ENCODE assay signal across 19 cellular contexts in the genomic region with DNA sequence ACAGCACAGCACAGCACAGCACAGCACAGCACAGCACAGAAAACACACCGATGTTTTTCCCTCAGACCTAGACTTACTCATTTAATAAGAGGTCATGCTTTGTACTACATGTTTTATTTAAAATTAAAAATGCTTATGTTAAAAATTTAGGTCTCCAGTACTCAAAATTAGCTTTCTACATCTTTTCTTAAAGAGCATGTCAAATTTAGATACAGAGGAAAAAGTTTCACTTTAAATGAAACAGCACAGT.
DNase-seq lines count a peak whose midpoint lies in the region; ATAC-seq, FAIRE-seq and TF ChIP-seq lines count a peak whose summit lies in the region.
"Had no signal": no experiment of that assay in that cellular context is flagged by ENCODE, and none has a peak within 500 bp of the region (broad histone marks: within the 10 kb centered on the region; RNA-seq: fewer than 3 reads in every experiment).

No MANE protein-coding gene starts in this region.

- no peak overlapping the region for H3K4ac ChIP-seq in mesenchymal stem cell (ENCODE audit: low read depth in 1 of 2, low read length in 2 of 2)

- H3K4me1 ChIP-seq in mesenchymal stem cell (ENCODE audit: control insufficient read depth, insufficient read depth, low read depth, low read length), result no peaks in the 10 kb centered on the region
- H3K4me1 ChIP-seq: A549, BE2C had no signal

- H2BK120ac ChIP-seq in mesenchymal stem cell (ENCODE audit: low read depth, low read length), result no peak overlapping the region

- H2AFZ ChIP-seq in mesenchymal stem cell (ENCODE audit: low read depth, low read length), result no peak overlapping the region
- H2AFZ ChIP-seq: GM23338 had no signal

- POLR2A ChIA-PET in WTC11 (lab: Charles Lee), result no interaction called here

- H3K4me3 Mint-ChIP-seq in activated T-cell treated with anti-CD3 and anti-CD28 coated beads, Interleukin-2, amount 50 U/mL, for 72 hours, result no peak overlapping the region
- H3K4me3 Mint-ChIP-seq in WTC11, result no peak overlapping the region
- no peak overlapping the region for H3K4me3 Mint-ChIP-seq in activated naive CD4-positive, alpha-beta T cell treated with anti-CD3 and anti-CD28 coated beads, Interleukin-2, amount 10 ng/mL, durations not matched to agents 7 days and 5 days
- H3K4me3 Mint-ChIP-seq: CD8-positive, alpha-beta T cell; GM23338 had no signal

- no peak for ATAC-seq in activated T-cell treated with anti-CD3 and anti-CD28 coated beads, Interleukin-2, amount 50 U/mL, for 72 hours (replicated peaks in 1 of 2)
- ATAC-seq in WTC11 (no peak), HG03108 (IDR thresholded peaks at IDR 0.05; ENCODE audit: unreplicated experiment) (no peak)
- ATAC-seq: CD8-positive, alpha-beta T cell; GM23338 had no signal

- peaks cover 21% of the 10 kb centered on the region for H3K79me1 ChIP-seq in mesenchymal stem cell (replicated peaks; ENCODE audit: low read length, poor library complexity, severe bottlenecking)

- FAIRE-seq in GM12892 (lab: Jason Lieb, UNC), result no peak
- FAIRE-seq: A549, D721Med, G401.6 had no signal

- H2AK5ac ChIP-seq in mesenchymal stem cell (ENCODE audit: low read length, severe bottlenecking), result no peak overlapping the region

- no peaks in the 10 kb centered on the region for H3K9me3 ChIP-seq in mesenchymal stem cell (ENCODE audit: control insufficient read depth, low read length)
- H3K9me3 ChIP-seq: A549, BE2C had no signal

- CTCF ChIA-PET in WTC11 (lab: Charles Lee), result interaction anchor here (1.2 kb wide), 1 partner anchor 10 kb away, joined by 4 read pairs; no protein-coding TSS in a partner anchor
- CTCF ChIA-PET in activated naive CD4-positive, alpha-beta T cell treated with anti-CD3 and anti-CD28 coated beads, Interleukin-2, amount 10 ng/mL, durations not matched to agents 7 days and 5 days (lab: Charles Lee), result interaction anchor here (1.6 kb wide), 1 partner anchor 126 kb away, joined by 4 read pairs; no protein-coding TSS in a partner anchor

- no CpG with 5 or more reads among the region's 1 CpG for WGBS in mesenchymal stem cell

- peaks cover 9% of the 10 kb centered on the region for H3K4me1 Mint-ChIP-seq in activated T-cell treated with anti-CD3 and anti-CD28 coated beads, Interleukin-2, amount 50 U/mL, for 72 hours (ENCODE audit: low read depth)
- H3K4me1 Mint-ChIP-seq in WTC11, result peaks cover 3% of the 10 kb centered on the region; the same call in 1 of the 2 replicates
- H3K4me1 Mint-ChIP-seq in activated naive CD4-positive, alpha-beta T cell treated with anti-CD3 and anti-CD28 coated beads, Interleukin-2, amount 10 ng/mL, durations not matched to agents 7 days and 5 days, result peaks cover 13% of the 10 kb centered on the region
- H3K4me1 Mint-ChIP-seq: GM23338 had no signal

- H3K4me2 ChIP-seq in mesenchymal stem cell (ENCODE audit: low read length, poor library complexity, severe bottlenecking), result no peak overlapping the region
- H3K4me2 ChIP-seq: A549, GM23338 had no signal

- H3K27me3 Mint-ChIP-seq in activated T-cell treated with anti-CD3 and anti-CD28 coated beads, Interleukin-2, amount 50 U/mL, for 72 hours (ENCODE audit: low read depth), result no peaks in the 10 kb centered on the region
- no peaks in the 10 kb centered on the region for H3K27me3 Mint-ChIP-seq in WTC11 (ENCODE audit: low read depth)
- H3K27me3 Mint-ChIP-seq in activated naive CD4-positive, alpha-beta T cell treated with anti-CD3 and anti-CD28 coated beads, Interleukin-2, amount 10 ng/mL, durations not matched to agents 7 days and 5 days, result no peaks in the 10 kb centered on the region

- H4K91ac ChIP-seq in mesenchymal stem cell (ENCODE audit: low read length), result no peak overlapping the region

- DNase-seq in activated T-cell treated with anti-CD3 and anti-CD28 coated beads, Interleukin-2, amount 50 U/mL, for 72 hours, result no peak
- no peak for DNase-seq in activated T-cell treated with anti-CD3 and anti-CD28 coated beads for 4 hours
- DNase-seq in WTC11 (ENCODE audit: low spot score), result no peak
- no peak for DNase-seq in mesenchymal stem cell
- DNase-seq in activated naive CD4-positive, alpha-beta T cell treated with anti-CD3 and anti-CD28 coated beads, Interleukin-2, amount 10 ng/mL, durations not matched to agents 7 days and 5 days, result no peak
- no peak for DNase-seq in GM12892 (ENCODE audit: insufficient read length)
- DNase-seq: BE2C; CD8-positive, alpha-beta T cell; COR-L47; DMS153; DMS79 treated with DMSO at 0.1 percent for 48 hours; EL; H7 had no signal

- H3K27me3 ChIP-seq in mesenchymal stem cell (ENCODE audit: control insufficient read depth in 1 of 2, insufficient read depth in 1 of 2, low read length in 2 of 2), result no peaks in the 10 kb centered on the region
- H3K27me3 ChIP-seq: BE2C had no signal

- H3K36me3 Mint-ChIP-seq in activated T-cell treated with anti-CD3 and anti-CD28 coated beads, Interleukin-2, amount 50 U/mL, for 72 hours (ENCODE audit: insufficient read depth in 2 of 2), result peaks cover 0 to 9% of the 10 kb centered on the region in 2 donors
- H3K36me3 Mint-ChIP-seq in WTC11, result peaks cover 12% of the 10 kb centered on the region
- peaks cover 14% of the 10 kb centered on the region for H3K36me3 Mint-ChIP-seq in activated naive CD4-positive, alpha-beta T cell treated with anti-CD3 and anti-CD28 coated beads, Interleukin-2, amount 10 ng/mL, durations not matched to agents 7 days and 5 days

- no peak overlapping the region for H4K8ac ChIP-seq in mesenchymal stem cell (ENCODE audit: low read length)

- no peak for TF ChIP-seq CTCF in WTC11 (IDR thresholded peaks at IDR 0.05)

- no peak overlapping the region for H3K4me3 ChIP-seq in mesenchymal stem cell (ENCODE audit: insufficient read depth in 1 of 2, low read depth in 1 of 2, low read length in 2 of 2)
- H3K4me3 ChIP-seq: A549, GM23338 had no signal

- peaks cover 10 to 27% of the 10 kb centered on the region in 2 experiments for H3K36me3 ChIP-seq in mesenchymal stem cell (ENCODE audit: control insufficient read depth in 1 of 2, insufficient read depth in 2 of 2, low read depth in 1 of 2, low read length in 2 of 2)

- H2BK15ac ChIP-seq in mesenchymal stem cell (ENCODE audit: low read depth, poor library complexity, severe bottlenecking), result no peak overlapping the region

- H3K14ac ChIP-seq in mesenchymal stem cell (ENCODE audit: low read length in 2 of 2), result peak overlapping the region in 1 of 2 experiments; percentile 76

- peak overlapping the region; percentile 22 for H3K9ac ChIP-seq in mesenchymal stem cell (ENCODE audit: low read length)

- no peaks in the 10 kb centered on the region for H3K9me3 Mint-ChIP-seq in activated T-cell treated with anti-CD3 and anti-CD28 coated beads, Interleukin-2, amount 50 U/mL, for 72 hours
- no peaks in the 10 kb centered on the region for H3K9me3 Mint-ChIP-seq in WTC11
- no peaks in the 10 kb centered on the region for H3K9me3 Mint-ChIP-seq in activated naive CD4-positive, alpha-beta T cell treated with anti-CD3 and anti-CD28 coated beads, Interleukin-2, amount 10 ng/mL, durations not matched to agents 7 days and 5 days
- H3K9me3 Mint-ChIP-seq: CD8-positive, alpha-beta T cell; GM23338 had no signal

- no peak overlapping the region for H2BK5ac ChIP-seq in mesenchymal stem cell (ENCODE audit: low read depth, low read length, poor library complexity, severe bottlenecking)

- H3K23ac ChIP-seq in mesenchymal stem cell (ENCODE audit: low read length in 2 of 2), result no peak overlapping the region

- H3K27ac ChIP-seq in mesenchymal stem cell (ENCODE audit: low read length, poor library complexity, severe bottlenecking), result no peak overlapping the region
- H3K27ac ChIP-seq: A549, C4-2B had no signal

- no peak for TF ChIP-seq POLR2A in GM12892 (IDR thresholded peaks at IDR 0.05; ENCODE audit: low read depth, low read length)

- H3K18ac ChIP-seq in mesenchymal stem cell (ENCODE audit: low read depth in 1 of 2, low read length in 2 of 2), result no peak overlapping the region

- no peak overlapping the region for H2BK12ac ChIP-seq in mesenchymal stem cell (ENCODE audit: low read length in 2 of 2)

- H3K27ac Mint-ChIP-seq in activated T-cell treated with anti-CD3 and anti-CD28 coated beads, Interleukin-2, amount 50 U/mL, for 72 hours, result peak overlapping the region; percentile 63
- no peak overlapping the region; the same call in 1 of the 2 replicates for H3K27ac Mint-ChIP-seq in WTC11
- no peak overlapping the region for H3K27ac Mint-ChIP-seq in activated naive CD4-positive, alpha-beta T cell treated with anti-CD3 and anti-CD28 coated beads, Interleukin-2, amount 10 ng/mL, durations not matched to agents 7 days and 5 days
- H3K27ac Mint-ChIP-seq: GM23338 had no signal

TF ChIP-seq in WTC11, 78 proteins besides CTCF, POLR2A, EP300 and RAD21:
- TF ChIP-seq TCF7 (CRISPR knock-in tag; IDR thresholded peaks at IDR 0.05; ENCODE audit: low read depth) (no peak), ETV6 (CRISPR knock-in tag; IDR thresholded peaks at IDR 0.05) (no peak), ZNF317 (CRISPR knock-in tag; IDR thresholded peaks at IDR 0.05; ENCODE audit: borderline replicate concordance, low read depth) (no peak), RORB (CRISPR knock-in tag; IDR thresholded peaks at IDR 0.05) (no peak), ZNF121 (CRISPR knock-in tag; IDR thresholded peaks at IDR 0.05) (peak; percentile 53; the same call in 1 of the 2 replicates)
- TF ChIP-seq, protein P1, sequence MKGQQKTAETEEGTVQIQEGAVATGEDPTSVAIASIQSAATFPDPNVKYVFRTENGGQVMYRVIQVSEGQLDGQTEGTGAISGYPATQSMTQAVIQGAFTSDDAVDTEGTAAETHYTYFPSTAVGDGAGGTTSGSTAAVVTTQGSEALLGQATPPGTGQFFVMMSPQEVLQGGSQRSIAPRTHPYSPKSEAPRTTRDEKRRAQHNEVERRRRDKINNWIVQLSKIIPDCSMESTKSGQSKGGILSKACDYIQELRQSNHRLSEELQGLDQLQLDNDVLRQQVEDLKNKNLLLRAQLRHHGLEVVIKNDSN (CRISPR knock-in tag; IDR thresholded peaks at IDR 0.05), result no peak
